ENCODE assay signal across 15 cellular contexts in the genomic region with DNA sequence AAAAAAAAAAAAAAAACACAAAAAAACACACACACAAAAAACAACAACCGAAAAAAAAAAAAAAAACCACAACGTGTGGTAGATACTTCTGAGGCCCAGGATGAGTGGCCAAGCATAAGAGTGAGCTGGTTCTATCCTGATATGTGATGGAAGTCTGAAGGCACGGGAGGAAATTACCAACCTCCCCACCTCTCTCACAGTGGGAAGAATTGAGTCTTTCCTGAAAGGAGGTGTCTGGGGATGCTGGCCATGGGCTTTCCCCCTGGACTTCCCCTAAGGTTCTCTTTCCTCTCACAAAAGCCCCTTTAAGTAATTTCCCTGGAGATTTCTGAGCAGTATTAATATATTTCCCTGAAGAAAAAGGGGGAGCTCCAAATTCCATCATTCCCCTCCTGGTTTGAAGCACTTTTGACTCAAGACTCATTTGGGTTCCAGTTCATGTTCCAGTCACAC.
"Had no signal": no experiment of that assay in that cellular context is flagged by ENCODE, and none has a peak within 500 bp of the region (broad histone marks: within the 10 kb centered on the region; RNA-seq: fewer than 3 reads in every experiment).

No MANE protein-coding gene starts in this region.

- H3K27ac Mint-ChIP-seq: endodermal cell, mesothelial cell of epicardium had no signal

- DNase-seq: activated CD4-positive, CD25-positive, alpha-beta regulatory T cell; activated naive CD4-positive, alpha-beta T cell treated with Interleukin-2 at 50 U/mL for 16 hours; activated T-cell treated with anti-CD3 and anti-CD28 coated beads, Interleukin-2, amount 50 U/mL, for 4 hours; amygdala; brain microvascular endothelial cell; cerebellar nuclear complex; dermis blood vessel endothelial cell; hippocampal formation; SHP77; stimulated activated CD4-positive, alpha-beta T cell treated with anti-CD3 and anti-CD28 coated beads, Interleukin-4, amount 100 ng/mL, for 4 hours; upper lobe of left lung had no signal

- H3K27ac ChIP-seq: brain microvascular endothelial cell, suprapubic skin had no signal

- H3K4me3 Mint-ChIP-seq: activated T-cell treated with anti-CD3 and anti-CD28 coated beads, Interleukin-2, amount 50 U/mL, for 4 hours; endodermal cell; mesothelial cell of epicardium had no signal

- H3K9me3 Mint-ChIP-seq: activated T-cell treated with anti-CD3 and anti-CD28 coated beads, Interleukin-2, amount 50 U/mL, for 4 hours; endodermal cell; mesothelial cell of epicardium had no signal

- H3K36me3 Mint-ChIP-seq: mesothelial cell of epicardium had no signal

- ATAC-seq: activated T-cell treated with anti-CD3 and anti-CD28 coated beads, Interleukin-2, amount 50 U/mL, for 4 hours; SK-N-SH treated with all-trans-retinoic acid at 6 μM for 48 hours had no signal
